Comparison of ENCODE assay signal across 1 cellular context in genomic region chr1:151056574-151056973, GRCh38.
TF ChIP-seq lines count a peak whose summit lies in the region.

No MANE protein-coding gene starts in this region.

TF ChIP-seq in K562, 482 proteins besides CTCF, POLR2A, EP300 and RAD21 (continued from another document):
- no peak for TF ChIP-seq MYBL2 (IDR thresholded peaks at IDR 0.05; ENCODE audit: low read depth)
- no peak for TF ChIP-seq MYBL2 (CRISPR knock-in tag; IDR thresholded peaks at IDR 0.05; ENCODE audit: borderline replicate concordance)
- no peak for TF ChIP-seq PRPF4 (IDR thresholded peaks at IDR 0.05; ENCODE audit: insufficient read depth, low read depth, low read length, poor library complexity, severe bottlenecking)
- TF ChIP-seq MED1 (CRISPR knock-in tag; IDR thresholded peaks at IDR 0.05; ENCODE audit: borderline replicate concordance), result no peak
- no peak for TF ChIP-seq ZNF354B (CRISPR knock-in tag; IDR thresholded peaks at IDR 0.05)
- TF ChIP-seq, protein P1, sequence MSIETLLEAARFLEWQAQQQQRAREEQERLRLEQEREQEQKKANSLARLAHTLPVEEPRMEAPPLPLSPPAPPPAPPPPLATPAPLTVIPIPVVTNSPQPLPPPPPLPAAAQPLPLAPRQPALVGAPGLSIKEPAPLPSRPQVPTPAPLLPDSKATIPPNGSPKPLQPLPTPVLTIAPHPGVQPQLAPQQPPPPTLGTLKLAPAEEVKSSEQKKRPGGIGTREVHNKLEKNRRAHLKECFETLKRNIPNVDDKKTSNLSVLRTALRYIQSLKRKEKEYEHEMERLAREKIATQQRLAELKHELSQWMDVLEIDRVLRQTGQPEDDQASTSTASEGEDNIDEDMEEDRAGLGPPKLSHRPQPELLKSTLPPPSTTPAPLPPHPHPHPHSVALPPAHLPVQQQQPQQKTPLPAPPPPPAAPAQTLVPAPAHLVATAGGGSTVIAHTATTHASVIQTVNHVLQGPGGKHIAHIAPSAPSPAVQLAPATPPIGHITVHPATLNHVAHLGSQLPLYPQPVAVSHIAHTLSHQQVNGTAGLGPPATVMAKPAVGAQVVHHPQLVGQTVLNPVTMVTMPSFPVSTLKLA (conservative IDR thresholded peaks at IDR 0.05), result peak; percentile 69 to 73
- TF ChIP-seq ZNF253 (CRISPR knock-in tag; conservative IDR thresholded peaks at IDR 0.05), result no peak
- TF ChIP-seq, protein P2, sequence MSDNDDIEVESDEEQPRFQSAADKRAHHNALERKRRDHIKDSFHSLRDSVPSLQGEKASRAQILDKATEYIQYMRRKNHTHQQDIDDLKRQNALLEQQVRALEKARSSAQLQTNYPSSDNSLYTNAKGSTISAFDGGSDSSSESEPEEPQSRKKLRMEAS (CRISPR knock-in tag; IDR thresholded peaks at IDR 0.05), result peak; percentile 60; the same call in 1 of the 2 replicates
- TF ChIP-seq HMGN3 (IDR thresholded peaks at IDR 0.05; ENCODE audit: borderline replicate concordance, extremely low read depth, insufficient read length, low read depth, low read length), result no peak
- TF ChIP-seq ZZZ3 (IDR thresholded peaks at IDR 0.05), result no peak
- TF ChIP-seq SMARCA4 (IDR thresholded peaks at IDR 0.05), result peak; percentile 12; the same call in 1 of the 2 replicates
- TF ChIP-seq NFE2 (IDR thresholded peaks at IDR 0.05; ENCODE audit: low read depth), result no peak
- TF ChIP-seq ELF2 (CRISPR knock-in tag; IDR thresholded peaks at IDR 0.05), result no peak
- no peak for TF ChIP-seq CREB1 (IDR thresholded peaks at IDR 0.05)
- TF ChIP-seq CREB1 (CRISPR knock-in tag; IDR thresholded peaks at IDR 0.05), result 0 out of 2 replicates have a peak, but pooled peaks have one; percentile 20
- TF ChIP-seq ATF6 (CRISPR knock-in tag; IDR thresholded peaks at IDR 0.05), result 0 out of 2 replicates have a peak, but pooled peaks have one; percentile 33
- no peak for TF ChIP-seq STAT5B (CRISPR knock-in tag; IDR thresholded peaks at IDR 0.05)
- no peak for TF ChIP-seq HNRNPH1 (optimal IDR thresholded peaks at IDR 0.05; ENCODE audit: low read depth, low read length)
- TF ChIP-seq CHD4 (IDR thresholded peaks at IDR 0.05; ENCODE audit: insufficient read depth, insufficient replicate concordance, low read depth, low read length, poor library complexity, severe bottlenecking), result no peak
- no peak for TF ChIP-seq ZNF583 (CRISPR knock-in tag; IDR thresholded peaks at IDR 0.05)
- TF ChIP-seq, protein P3, sequence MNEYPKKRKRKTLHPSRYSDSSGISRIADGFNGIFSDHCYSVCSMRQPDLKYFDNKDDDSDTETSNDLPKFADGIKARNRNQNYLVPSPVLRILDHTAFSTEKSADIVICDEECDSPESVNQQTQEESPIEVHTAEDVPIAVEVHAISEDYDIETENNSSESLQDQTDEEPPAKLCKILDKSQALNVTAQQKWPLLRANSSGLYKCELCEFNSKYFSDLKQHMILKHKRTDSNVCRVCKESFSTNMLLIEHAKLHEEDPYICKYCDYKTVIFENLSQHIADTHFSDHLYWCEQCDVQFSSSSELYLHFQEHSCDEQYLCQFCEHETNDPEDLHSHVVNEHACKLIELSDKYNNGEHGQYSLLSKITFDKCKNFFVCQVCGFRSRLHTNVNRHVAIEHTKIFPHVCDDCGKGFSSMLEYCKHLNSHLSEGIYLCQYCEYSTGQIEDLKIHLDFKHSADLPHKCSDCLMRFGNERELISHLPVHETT (CRISPR knock-in tag; conservative IDR thresholded peaks at IDR 0.05 in 1 of 2, IDR thresholded peaks at IDR 0.05 in 1 of 2), result no peak
- TF ChIP-seq E2F3 (CRISPR knock-in tag; IDR thresholded peaks at IDR 0.05), result no peak
- no peak for TF ChIP-seq ZNF695 (CRISPR knock-in tag; IDR thresholded peaks at IDR 0.05)
- peak; percentile 44; the same call in 1 of the 2 replicates for TF ChIP-seq POLR2AphosphoS5 (IDR thresholded peaks at IDR 0.05; ENCODE audit: control insufficient read depth, insufficient read depth, low read depth, low read length)
- TF ChIP-seq MYC (IDR thresholded peaks at IDR 0.05; ENCODE audit: low read depth, low read length), result no peak
- no peak for TF ChIP-seq MYC (CRISPR knock-in tag; IDR thresholded peaks at IDR 0.05; ENCODE audit: borderline replicate concordance, low read depth)
- TF ChIP-seq ZEB2 (IDR thresholded peaks at IDR 0.05), result peak; percentile 14; the same call in 1 of the 2 replicates
- TF ChIP-seq, protein P4, sequence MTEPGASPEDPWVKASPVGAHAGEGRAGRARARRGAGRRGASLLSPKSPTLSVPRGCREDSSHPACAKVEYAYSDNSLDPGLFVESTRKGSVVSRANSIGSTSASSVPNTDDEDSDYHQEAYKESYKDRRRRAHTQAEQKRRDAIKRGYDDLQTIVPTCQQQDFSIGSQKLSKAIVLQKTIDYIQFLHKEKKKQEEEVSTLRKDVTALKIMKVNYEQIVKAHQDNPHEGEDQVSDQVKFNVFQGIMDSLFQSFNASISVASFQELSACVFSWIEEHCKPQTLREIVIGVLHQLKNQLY (CRISPR knock-in tag; conservative IDR thresholded peaks at IDR 0.05), result no peak
- no peak for TF ChIP-seq KLF1 (tag; IDR thresholded peaks at IDR 0.05)
- TF ChIP-seq XRCC5 (IDR thresholded peaks at IDR 0.05; ENCODE audit: low read depth, low read length), result no peak
TF ChIP-seq in K562: peak in this region for 25.
